ENCODE assay signal across 8 cellular contexts in genomic region chr12:12266389-12266872, GRCh38. TPM values are rescaled to one million over a fixed set of nuclear protein-coding genes. Genes with fewer than 3 reads are reported as not detected.
A peak's percentile ranks its signal among the peaks of the same experiment; 100 is the strongest.
DNase-seq lines count a peak whose midpoint lies in the region; ATAC-seq and TF ChIP-seq lines count a peak whose summit lies in the region.

No MANE protein-coding gene starts in this region.

- H2AFZ ChIP-seq in smooth muscle cell (ENCODE audit: low read depth) = peak overlapping the region; percentile 89

- no peaks in the 10 kb centered on the region for H3K27me3 ChIP-seq in BJ (ENCODE audit: control insufficient read depth, insufficient read depth, low read length)
- no peaks in the 10 kb centered on the region for H3K27me3 ChIP-seq in adipocyte (replicated peaks; ENCODE audit: control insufficient read depth, insufficient read depth, low read length)
- H3K27me3 ChIP-seq in iPS-18a (ENCODE audit: control insufficient read depth, insufficient read depth, low read length) = no peaks in the 10 kb centered on the region
- no peaks in the 10 kb centered on the region for H3K27me3 ChIP-seq in smooth muscle cell (ENCODE audit: low read depth)

- peak overlapping the region; percentile 96 for H3K4me3 ChIP-seq in BJ (ENCODE audit: low read depth, low read length)
- peak overlapping the region; percentile 88 for H3K4me3 ChIP-seq in HFF-Myc (replicated peaks; ENCODE audit: low read depth, low read length)
- peak overlapping the region; percentile 95 for H3K4me3 ChIP-seq in adipocyte (ENCODE audit: low read length)
- peak overlapping the region; percentile 99 for H3K4me3 ChIP-seq in iPS-18a (ENCODE audit: low read length)
- H3K4me3 ChIP-seq in smooth muscle cell = peak overlapping the region; percentile 71

- CTCF ChIA-PET in BJ (lab: Yijun Ruan, JAX) = interaction anchor here (1.5 kb wide), 1 partner anchor 61 kb away, joined by 4 read pairs; no protein-coding TSS in a partner anchor

- 2% methylated on average over 13 of the region's 27 CpGs for WGBS in smooth muscle cell (ENCODE audit: low lambda C conversion rate)

- POLR2A ChIA-PET in BJ (lab: Charles Lee) = interaction anchor here (0.7 kb wide), 1 partner anchor 83 kb away, joined by 5 read pairs; no protein-coding TSS in a partner anchor

- peaks cover 40% of the 10 kb centered on the region for H4K20me1 ChIP-seq in smooth muscle cell (ENCODE audit: low read depth)

- H3K27ac ChIP-seq in iPS-18a (ENCODE audit: low read length) (peak overlapping the region; percentile 99), smooth muscle cell (ENCODE audit: low read depth) (peak overlapping the region; percentile 97)

- no peaks in the 10 kb centered on the region for H3F3A ChIP-seq in smooth muscle cell (ENCODE audit: low read depth)

- peaks cover 14% of the 10 kb centered on the region for H3K4me1 ChIP-seq in adipocyte (ENCODE audit: control insufficient read depth, insufficient read depth, low read length)
- peaks cover 16% of the 10 kb centered on the region for H3K4me1 ChIP-seq in iPS-18a (ENCODE audit: control insufficient read depth, low read depth, low read length)
- H3K4me1 ChIP-seq in smooth muscle cell (ENCODE audit: low read depth) = peaks cover 14% of the 10 kb centered on the region

- H3K36me3 ChIP-seq in BJ (ENCODE audit: control insufficient read depth, insufficient read depth, low read length) = no peaks in the 10 kb centered on the region
- no peaks in the 10 kb centered on the region for H3K36me3 ChIP-seq in adipocyte (ENCODE audit: control insufficient read depth, insufficient read depth, low read length, severe bottlenecking)
- H3K36me3 ChIP-seq in iPS-18a (ENCODE audit: control insufficient read depth, low read depth, low read length) = no peaks in the 10 kb centered on the region
- no peaks in the 10 kb centered on the region for H3K36me3 ChIP-seq in smooth muscle cell (ENCODE audit: low read depth)

- TF ChIP-seq CTCF in BJ (IDR thresholded peaks at IDR 0.05; ENCODE audit: insufficient read depth, low read depth, low read length) = no peak
- TF ChIP-seq CTCF in HFF-Myc (IDR thresholded peaks at IDR 0.05; ENCODE audit: low read depth, low read length, missing control alignments) = no peak
- no peak for TF ChIP-seq CTCF in smooth muscle cell (IDR thresholded peaks at IDR 0.05; ENCODE audit: borderline replicate concordance, insufficient read depth, poor library complexity, severe bottlenecking)

- H3K79me2 ChIP-seq in smooth muscle cell (ENCODE audit: low read depth) = peaks cover 53% of the 10 kb centered on the region

- peak overlapping the region; percentile 95 for H3K4me2 ChIP-seq in smooth muscle cell

- DNase-seq in BJ (ENCODE audit: low read depth) (no peak), HFF-Myc (ENCODE audit: extremely low read depth, low read depth) (no peak), adipocyte (ENCODE audit: low read depth) (no peak), smooth muscle cell (lab: John Stamatoyannopoulos, UW; ENCODE audit: unreplicated experiment) (no peak), NCI-H2196 treated with DMSO at 0.1 percent for 48 hours (lab: John Stamatoyannopoulos, UW; ENCODE audit: unreplicated experiment) (no peak), dedifferentiated amniotic fluid mesenchymal stem cell (ENCODE audit: extremely low spot score) (no peak)

- peak overlapping the region; percentile 100 for H3K9ac ChIP-seq in adipocyte (ENCODE audit: low read length)
- peak overlapping the region; percentile 96 for H3K9ac ChIP-seq in iPS-18a (ENCODE audit: low read length)
- peak overlapping the region; percentile 98 for H3K9ac ChIP-seq in smooth muscle cell (ENCODE audit: low read depth)

- no peak for ATAC-seq in HG02610 (IDR thresholded peaks at IDR 0.05; ENCODE audit: unreplicated experiment)

- H3K9me3 ChIP-seq in adipocyte (ENCODE audit: control insufficient read depth, low read length) = no peaks in the 10 kb centered on the region
- no peaks in the 10 kb centered on the region for H3K9me3 ChIP-seq in iPS-18a (ENCODE audit: control insufficient read depth, low read depth, low read length)
- H3K9me3 ChIP-seq in smooth muscle cell (replicated peaks; ENCODE audit: low read depth) = no peaks in the 10 kb centered on the region

RNA-seq across cellular contexts. Expression of gene LRP6, which starts 0.4 kb away (rescaled TPM):
- polyA plus RNA-seq in BJ (2011; rRNA removed) = 25.6 and 28.9 TPM in 2 replicates
- polyA minus RNA-seq in BJ (2011; rRNA and poly(A)+ RNA removed) = 101 and 114 TPM in 2 replicates
- 21.1 and 22.8 TPM in 2 replicates for total RNA-seq in smooth muscle cell
- 10.6 and 13.9 TPM in 2 replicates for polyA plus RNA-seq in smooth muscle cell
